17 cellular contexts compared by ENCODE assay signal in the genomic region with DNA sequence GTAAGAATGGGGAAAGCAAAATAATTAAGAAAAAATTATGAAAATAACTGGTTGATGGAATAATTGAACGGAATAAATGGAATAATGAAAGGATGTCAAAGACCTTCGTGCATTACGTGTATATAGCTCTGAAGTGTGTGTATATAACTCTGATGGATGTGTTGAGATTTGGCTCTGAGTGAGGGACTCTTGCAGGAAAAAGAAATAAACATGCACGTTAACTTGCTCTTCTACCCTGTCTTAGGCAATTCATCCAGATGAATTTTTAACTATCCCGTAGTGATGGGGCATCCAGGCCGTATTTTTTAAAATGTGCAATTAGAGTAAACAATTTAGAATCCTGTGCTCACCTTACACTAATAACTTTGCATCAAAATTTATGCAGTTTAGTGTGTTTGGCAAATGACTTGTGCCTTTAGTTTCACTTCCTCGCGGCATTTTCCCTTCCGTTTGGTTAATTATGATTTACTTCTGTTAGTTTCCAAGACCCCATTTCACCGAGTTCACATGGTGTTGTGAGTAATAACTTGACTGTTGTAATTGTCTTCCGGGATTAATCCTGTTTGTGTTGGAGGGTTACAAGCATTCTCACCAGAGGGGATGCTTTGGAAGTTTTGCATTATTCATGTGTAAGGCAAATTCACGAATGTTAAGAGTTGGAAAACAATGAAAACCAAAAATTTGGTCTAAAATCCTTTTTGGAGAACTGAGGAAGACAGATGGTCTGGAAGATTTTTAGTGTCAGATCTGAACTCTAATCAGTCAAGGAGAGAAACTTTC.
A peak's percentile ranks its signal among the peaks of the same experiment; 100 is the strongest.
DNase-seq lines count a peak whose midpoint lies in the region; ATAC-seq and TF ChIP-seq lines count a peak whose summit lies in the region.
"Had no signal": no experiment of that assay in that cellular context is flagged by ENCODE, and none has a peak within 500 bp of the region (broad histone marks: within the 10 kb centered on the region; RNA-seq: fewer than 3 reads in every experiment).

No MANE protein-coding gene starts in this region.

- DNase-seq in Daoy (ENCODE audit: low read depth) = peak; percentile 11
- DNase-seq in NOMO-1 treated with DMSO at 0.1 percent for 48 hours (lab: John Stamatoyannopoulos, UW; ENCODE audit: unreplicated experiment) = peak; percentile 88
- DNase-seq in endodermal cell = no peak
- DNase-seq in osteoblast (ENCODE audit: insufficient read length, low spot score, missing footprints) = no peak
- no peak for DNase-seq in PC-3
- no peak for DNase-seq in CD8-positive, alpha-beta T cell
- no peak for DNase-seq in T1000 (lab: John Stamatoyannopoulos, UW)
- DNase-seq: activated CD4-positive, alpha-beta T cell treated with anti-CD3 and anti-CD28 coated beads for 48 hours; DMS 273 treated with DMSO at 0.1 percent for 48 hours; NCI-H1694 treated with DMSO at 0.1 percent for 48 hours; NCI-H510A; T-cell had no signal

- no peaks in the 10 kb centered on the region for H3K27me3 Mint-ChIP-seq in endodermal cell (ENCODE audit: insufficient read depth)
- H3K27me3 Mint-ChIP-seq in CD8-positive, alpha-beta T cell (ENCODE audit: low read depth) = no peaks in the 10 kb centered on the region
- H3K27me3 Mint-ChIP-seq: activated naive CD8-positive, alpha-beta T cell; B cell; T-cell had no signal

- no peaks in the 10 kb centered on the region for H3K9me2 ChIP-seq in PC-3 (replicated peaks; ENCODE audit: low read length)

- CTCF ChIA-PET in PC-3 (lab: Charles Lee) = no interaction called here
- CTCF ChIA-PET in CD8-positive, alpha-beta T cell (lab: Charles Lee) = no interaction called here

- peak overlapping the region; percentile 8 for H3K27ac Mint-ChIP-seq in endodermal cell
- no peak overlapping the region for H3K27ac Mint-ChIP-seq in CD8-positive, alpha-beta T cell
- H3K27ac Mint-ChIP-seq: activated naive CD8-positive, alpha-beta T cell; B cell; T-cell had no signal

- H2AFZ ChIP-seq in osteoblast (ENCODE audit: low read length) (peak overlapping the region; percentile 80), PC-3 (ENCODE audit: low read length) (no peak overlapping the region)

- WGBS in endodermal cell (ENCODE audit: insufficient coverage in 1 of 2, insufficient read length in 1 of 2), 2 experiments = 75 to 81% methylated on average over 4 to 12 of the region's 12 CpGs

- no peak overlapping the region for H3K4me3 Mint-ChIP-seq in endodermal cell
- no peak overlapping the region for H3K4me3 Mint-ChIP-seq in CD8-positive, alpha-beta T cell
- H3K4me3 Mint-ChIP-seq: activated naive CD8-positive, alpha-beta T cell; B cell; T-cell had no signal

- H4K20me1 ChIP-seq in osteoblast (ENCODE audit: insufficient read depth, low read length) (no peaks in the 10 kb centered on the region), PC-3 (ENCODE audit: low read length) (no peaks in the 10 kb centered on the region)

- TF ChIP-seq CTCF in endodermal cell (conservative IDR thresholded peaks at IDR 0.05) = no peak
- TF ChIP-seq CTCF in osteoblast (IDR thresholded peaks at IDR 0.05; ENCODE audit: extremely low read depth, low read depth, low read length) = no peak
- no peak for TF ChIP-seq CTCF in PC-3 (conservative IDR thresholded peaks at IDR 0.05; ENCODE audit: low read depth, low read length)
- TF ChIP-seq CTCF in CD8-positive, alpha-beta T cell (IDR thresholded peaks at IDR 0.05) = no peak

- H3K9ac ChIP-seq in endodermal cell (ENCODE audit: extremely low read depth, low read length, poor library complexity, severe bottlenecking) = no peak overlapping the region
- H3K9ac ChIP-seq in PC-3 (ENCODE audit: low read length) = no peak overlapping the region

- ATAC-seq in HG02642 (IDR thresholded peaks at IDR 0.05; ENCODE audit: poor library complexity, unreplicated experiment) (no peak), PC-3 (no peak)
- ATAC-seq in CD8-positive, alpha-beta T cell = no peak
- ATAC-seq: T-cell had no signal

- no peaks in the 10 kb centered on the region for H3K36me3 Mint-ChIP-seq in endodermal cell (ENCODE audit: low read depth)
- H3K36me3 Mint-ChIP-seq in CD8-positive, alpha-beta T cell = no peaks in the 10 kb centered on the region
- H3K36me3 Mint-ChIP-seq: activated naive CD8-positive, alpha-beta T cell; T-cell had no signal

- no peak overlapping the region for H3K27ac ChIP-seq in endodermal cell (ENCODE audit: low read depth, low read length)
- peak overlapping the region; percentile 37 for H3K27ac ChIP-seq in osteoblast (ENCODE audit: low read depth, low read length)
- H3K27ac ChIP-seq in PC-3 (ENCODE audit: low read length) = no peak overlapping the region
- H3K27ac ChIP-seq in CD8-positive, alpha-beta T cell (ENCODE audit: low read depth, low read length) = no peak overlapping the region
- H3K27ac ChIP-seq: epithelial cell of prostate, skin epidermis had no signal

- no TSS peak for BruUV-seq in PC-3 (replicated peaks; lab: Mats Ljungman, UMichigan)

- no peaks in the 10 kb centered on the region for H3K9me3 Mint-ChIP-seq in endodermal cell
- H3K9me3 Mint-ChIP-seq in CD8-positive, alpha-beta T cell = peaks cover 2% of the 10 kb centered on the region

- H3K4me1 Mint-ChIP-seq in endodermal cell = peaks cover 9% of the 10 kb centered on the region
- no peaks in the 10 kb centered on the region for H3K4me1 Mint-ChIP-seq in CD8-positive, alpha-beta T cell (ENCODE audit: low read depth)
- H3K4me1 Mint-ChIP-seq: B cell, T-cell had no signal

- no peaks in the 10 kb centered on the region for H3K79me2 ChIP-seq in osteoblast (ENCODE audit: insufficient read depth, low read length)
- H3K79me2 ChIP-seq in PC-3 (ENCODE audit: low read length) = no peaks in the 10 kb centered on the region

- no peaks in the 10 kb centered on the region for H3F3A ChIP-seq in PC-3 (ENCODE audit: low read length, unreplicated experiment)

- H3K9me3 ChIP-seq in endodermal cell (ENCODE audit: control insufficient read depth, low read length) (no peaks in the 10 kb centered on the region), osteoblast (ENCODE audit: low read depth, low read length) (no peaks in the 10 kb centered on the region), PC-3 (ENCODE audit: low read length) (no peaks in the 10 kb centered on the region)
- H3K9me3 ChIP-seq in CD8-positive, alpha-beta T cell (ENCODE audit: low read length) = no peaks in the 10 kb centered on the region

- H3K36me3 ChIP-seq in endodermal cell (ENCODE audit: control insufficient read depth, insufficient read depth, low read length) (no peaks in the 10 kb centered on the region), osteoblast (ENCODE audit: insufficient read depth, low read length) (no peaks in the 10 kb centered on the region), PC-3 (ENCODE audit: low read depth, low read length) (no peaks in the 10 kb centered on the region)
- H3K36me3 ChIP-seq in CD8-positive, alpha-beta T cell (ENCODE audit: insufficient read depth, low read length) = no peaks in the 10 kb centered on the region

- H3K27me3 ChIP-seq in endodermal cell (ENCODE audit: control insufficient read depth, insufficient read depth, low read length, poor library complexity, severe bottlenecking) (no peaks in the 10 kb centered on the region), osteoblast (ENCODE audit: insufficient read depth, low read length) (no peaks in the 10 kb centered on the region), PC-3 (ENCODE audit: low read length) (no peaks in the 10 kb centered on the region)
- H3K27me3 ChIP-seq in CD8-positive, alpha-beta T cell (ENCODE audit: insufficient read depth, low read length) = no peaks in the 10 kb centered on the region

- H3K4me2 ChIP-seq in osteoblast (ENCODE audit: insufficient read depth, low read length) (peak overlapping the region; percentile 88), PC-3 (ENCODE audit: low read length) (no peak overlapping the region)

- POLR2A ChIA-PET in PC-3 (lab: Charles Lee; ENCODE audit: unreplicated experiment) = no interaction called here
- POLR2A ChIA-PET in CD8-positive, alpha-beta T cell (lab: Charles Lee) = no interaction called here

- H3K4me1 ChIP-seq in endodermal cell (ENCODE audit: control insufficient read depth, insufficient read depth, low read length) (no peaks in the 10 kb centered on the region), osteoblast (ENCODE audit: insufficient read depth, low read length) (peaks cover 15% of the 10 kb centered on the region), PC-3 (ENCODE audit: insufficient read depth, low read length) (no peaks in the 10 kb centered on the region)
- no peaks in the 10 kb centered on the region for H3K4me1 ChIP-seq in CD8-positive, alpha-beta T cell (ENCODE audit: insufficient read depth, low read length)

- H3K4me3 ChIP-seq in endodermal cell (ENCODE audit: low read length) (no peak overlapping the region), osteoblast (ENCODE audit: insufficient read depth, low read length) (peak overlapping the region; percentile 69), PC-3 (ENCODE audit: low read length) (no peak overlapping the region)
- H3K4me3 ChIP-seq in CD8-positive, alpha-beta T cell (ENCODE audit: low read depth, low read length) = no peak overlapping the region
- H3K4me3 ChIP-seq: skin epidermis had no signal

- intact Hi-C loops in PC-3 (cut with micrococcal nuclease) = no loop called here
- intact Hi-C loops in CD8-positive, alpha-beta T cell (cut with DNase I, micrococcal nuclease) = no loop called here

Comparison
In these comparisons a context has a peak if more than half of its experiments do, and no peak if none do; other contexts are left out.
1. DNase-seq: peak in Daoy (single experiment) and NOMO-1 treated with DMSO at 0.1 percent for 48 hours (single experiment); none in endodermal cell (single experiment), osteoblast (single experiment), PC-3 (single experiment), CD8-positive, alpha-beta T cell (0 of 7) and T1000 (single experiment).